ENCODE assay signal across 1 cellular context in genomic region chr20:3767434-3768341, GRCh38.
TF ChIP-seq lines count a peak whose summit lies in the region.

Gene ADISSP (minus strand): TSS chr20:3767753. CDS start chr20:3760100, 7,653 bp downstream.

TF ChIP-seq in K562, 482 proteins besides CTCF, POLR2A, EP300 and RAD21 (continued from another document and continues in another):
- TF ChIP-seq ZBTB40 (IDR thresholded peaks at IDR 0.05) (no peak), ZBTB40 (CRISPR knock-in tag; IDR thresholded peaks at IDR 0.05) (no peak; the same call in 1 of the 2 replicates), ATF7 (IDR thresholded peaks at IDR 0.05) (peak; percentile 40; the same call in 1 of the 2 replicates), HDAC8 (tag; IDR thresholded peaks at IDR 0.05) (no peak), BRD4 (IDR thresholded peaks at IDR 0.05) (no peak), EWSR1 (IDR thresholded peaks at IDR 0.05; ENCODE audit: borderline replicate concordance, low read depth, partially characterized antibody) (no peak), BRF2 (IDR thresholded peaks at IDR 0.05; ENCODE audit: borderline replicate concordance, insufficient read depth, insufficient read length) (no peak), CBFA2T2 (conservative IDR thresholded peaks at IDR 0.05) (peak; percentile 63), NFYB (IDR thresholded peaks at IDR 0.05; ENCODE audit: extremely low read depth, insufficient read length) (peak; percentile 59), ID3 (CRISPR knock-in tag; IDR thresholded peaks at IDR 0.05) (no peak), ID3 (tag; IDR thresholded peaks at IDR 0.05) (no peak), BHLHE40 (IDR thresholded peaks at IDR 0.05; ENCODE audit: low read length) (peak; percentile 94), CXXC5 (CRISPR knock-in tag; IDR thresholded peaks at IDR 0.05) (peak; percentile 69), TAF1 (IDR thresholded peaks at IDR 0.05; ENCODE audit: control insufficient read depth, extremely low read depth, insufficient read depth, low read length, severe bottlenecking) (peak; percentile 25), TCF3 (CRISPR knock-in tag; IDR thresholded peaks at IDR 0.05) (no peak; the same call in 1 of the 2 replicates), MXI1 (IDR thresholded peaks at IDR 0.05; ENCODE audit: low read depth, low read length) (0 out of 2 replicates have a peak, but pooled peaks have one; percentile 48), KAT8 (IDR thresholded peaks at IDR 0.05; ENCODE audit: low read depth) (no peak), NFIC (IDR thresholded peaks at IDR 0.05) (no peak), CREM (IDR thresholded peaks at IDR 0.05; ENCODE audit: low read depth) (peak; percentile 73), CBX1 (IDR thresholded peaks at IDR 0.05; ENCODE audit: low read depth) (0 out of 2 replicates have a peak, but pooled peaks have one; percentile 46), E4F1 (CRISPR knock-in tag; IDR thresholded peaks at IDR 0.05; ENCODE audit: borderline replicate concordance) (no peak), DIDO1 (tag; IDR thresholded peaks at IDR 0.05; ENCODE audit: low read depth) (no peak), AFF1 (IDR thresholded peaks at IDR 0.05; ENCODE audit: low read depth in 1 of 2, partially characterized antibody in 2 of 2) (no peak), ZNF318 (IDR thresholded peaks at IDR 0.05; ENCODE audit: borderline replicate concordance in 1 of 2, low read depth in 1 of 2) (no peak), CSDE1 (IDR thresholded peaks at IDR 0.05) (no peak), RBM14 (IDR thresholded peaks at IDR 0.05; ENCODE audit: borderline replicate concordance, insufficient read depth, low read depth, low read length) (no peak), EP400 (IDR thresholded peaks at IDR 0.05) (peak; percentile 45; the same call in 1 of the 2 replicates)
